29 cellular contexts compared by ENCODE assay signal in genomic region chr1:58041621-58042020, GRCh38.
DNase-seq lines count a peak whose midpoint lies in the region; FAIRE-seq and TF ChIP-seq lines count a peak whose summit lies in the region.
"Had no signal": no experiment of that assay in that cellular context is flagged by ENCODE, and none has a peak within 500 bp of the region (broad histone marks: within the 10 kb centered on the region; RNA-seq: fewer than 3 reads in every experiment).

No MANE protein-coding gene starts in this region.

- no peak for TF ChIP-seq POLR2A in H1 (IDR thresholded peaks at IDR 0.05; ENCODE audit: control extremely low read depth in 1 of 2, low read depth in 2 of 2, low read length in 2 of 2)

- no peaks in the 10 kb centered on the region; a peak in 1 of 4 replicates for H3K9me3 ChIP-seq in H1 (ENCODE audit: insufficient read depth in 2 of 2, low read depth in 1 of 2, low read length in 1 of 2)
- H3K9me3 ChIP-seq: heart right ventricle, left ventricle myocardium inferior, psoas muscle, testis, uterus had no signal

- H3K9me3 Mint-ChIP-seq in activated naive CD8-positive, alpha-beta T cell treated with anti-CD3 and anti-CD28 coated beads for 36 hours: no peaks in the 10 kb centered on the region
- H3K9me3 Mint-ChIP-seq: activated naive CD8-positive, alpha-beta T cell treated with anti-CD3 and anti-CD28 coated beads, Interleukin-2, amount 50 U/mL, for 24 hours; activated T-cell treated with anti-CD3 and anti-CD28 coated beads, Interleukin-2, amount 50 U/mL, for 4 hours; IgD-negative memory B cell; naive thymus-derived CD4-positive, alpha-beta T cell had no signal

- no peak overlapping the region for H2BK120ac ChIP-seq in H1 (replicated peaks; ENCODE audit: low read depth, low read length)

- no peaks in the 10 kb centered on the region for H3K36me3 ChIP-seq in H1 (ENCODE audit: control insufficient read depth in 2 of 4, insufficient read depth in 4 of 4, low read length in 3 of 4)
- H3K36me3 ChIP-seq: heart right ventricle, left ventricle myocardium inferior, uterus had no signal

- no peaks in the 10 kb centered on the region for H4K20me1 ChIP-seq in H1 (replicated peaks in 1 of 2; ENCODE audit: control insufficient read depth in 1 of 2, insufficient read depth in 2 of 2, low read length in 2 of 2)

- DNase-seq in EH (ENCODE audit: low read depth) (peak; percentile 3), NCI-H226 (peak; percentile 33), H1 (ENCODE audit: low read depth in 1 of 2, low spot score in 2 of 2) (no peak), left kidney (ENCODE audit: low read depth, low spot score) (peak; percentile 37), HuH-7.5 (ENCODE audit: low spot score) (no peak), coronary artery (ENCODE audit: low spot score) (no peak), NCI-H446 treated with DMSO at 0.1 percent for 48 hours (lab: John Stamatoyannopoulos, UW) (no peak)
- no peak for DNase-seq in activated naive CD8-positive, alpha-beta T cell treated with anti-CD3 and anti-CD28 coated beads for 36 hours
- DNase-seq: activated CD4-positive, alpha-beta T cell treated with anti-CD3 and anti-CD28 coated beads for 48 hours; activated gamma-delta T cell treated with Interleukin-2 at 50 U/mL for 16 hours; activated naive CD8-positive, alpha-beta T cell treated with anti-CD3 and anti-CD28 coated beads, Interleukin-2, amount 50 U/mL, for 24 hours; activated T-cell treated with anti-CD3 and anti-CD28 coated beads, Interleukin-2, amount 50 U/mL, for 4 hours; GOT3; heart right ventricle; left ventricle myocardium inferior; midbrain; naive thymus-derived CD4-positive, alpha-beta T cell; NCI-H1105; NCI-H2029; occipital lobe; psoas muscle; stimulated activated CD4-positive, alpha-beta T cell treated with anti-CD3 and anti-CD28 coated beads, Interleukin-15, amount 100 ng/mL, for 24 hours; stimulated activated naive CD8-positive, alpha-beta T cell treated with anti-CD3 and anti-CD28 coated beads, Interleukin-15, Interleukin-2, amounts not matched to agents 100 U/mL and 50 U/mL, for 24 hours; testis; uterus had no signal

- H3K27me3 ChIP-seq in H1 (replicated peaks in 1 of 4; ENCODE audit: control insufficient read depth in 3 of 4, extremely low read depth in 1 of 4, insufficient read depth in 3 of 4, low read length in 3 of 4): no peaks in the 10 kb centered on the region
- H3K27me3 ChIP-seq: testis, uterus had no signal

- no peak overlapping the region for H4K8ac ChIP-seq in H1 (ENCODE audit: extremely low read depth, insufficient read depth, low read length)

- FAIRE-seq in H1 (lab: Jason Lieb, UNC): no peak
- FAIRE-seq: GM12892 had no signal

- POLR2A ChIA-PET in H1 (lab: Charles Lee; ENCODE audit: partially characterized antibody): interaction anchor here (1.0 kb wide), 1 partner anchor 10 kb away, joined by 3 read pairs; no protein-coding TSS in a partner anchor

- H3K4me2 ChIP-seq in H1 (ENCODE audit: insufficient read depth in 1 of 2, low read depth in 2 of 2, low read length in 2 of 2): no peak overlapping the region

- H2BK5ac ChIP-seq in H1 (ENCODE audit: low read depth, low read length): no peak overlapping the region

- H3K79me2 ChIP-seq in H1 (ENCODE audit: control insufficient read depth in 1 of 2, insufficient read depth in 2 of 2, low read length in 2 of 2): no peaks in the 10 kb centered on the region

- H3K27ac ChIP-seq in H1 (ENCODE audit: low read depth, low read length) (no peak overlapping the region), coronary artery (no peak overlapping the region)
- H3K27ac ChIP-seq: C4-2B, heart right ventricle, left ventricle myocardium inferior, psoas muscle, testis, uterus, VCaP had no signal

- H3K14ac ChIP-seq in H1 (ENCODE audit: insufficient read length): no peak overlapping the region

- H3K23ac ChIP-seq in H1 (ENCODE audit: insufficient read length): no peak overlapping the region

- H4K5ac ChIP-seq in H1 (ENCODE audit: insufficient read length, low read depth, low read length): no peak overlapping the region

- H3K4me3 ChIP-seq in H1 (ENCODE audit: extremely low read depth in 1 of 4, insufficient read depth in 2 of 4, low read depth in 3 of 4, low read length in 4 of 4): no peak overlapping the region
- H3K4me3 ChIP-seq in coronary artery: no peak overlapping the region
- H3K4me3 ChIP-seq: heart right ventricle, left ventricle myocardium inferior, psoas muscle, testis, uterus had no signal

- no peak overlapping the region for H3K27ac Mint-ChIP-seq in activated naive CD8-positive, alpha-beta T cell treated with anti-CD3 and anti-CD28 coated beads for 36 hours
- H3K27ac Mint-ChIP-seq: activated naive CD8-positive, alpha-beta T cell treated with anti-CD3 and anti-CD28 coated beads, Interleukin-2, amount 50 U/mL, for 24 hours; IgD-negative memory B cell; naive thymus-derived CD4-positive, alpha-beta T cell had no signal

- H3K9ac ChIP-seq in H1 (replicated peaks in 1 of 4; ENCODE audit: extremely low read depth in 1 of 4, low read depth in 3 of 4, low read length in 3 of 4): no peak overlapping the region

- no peak overlapping the region for H2BK20ac ChIP-seq in H1 (ENCODE audit: low read length)

- no peak for TF ChIP-seq EP300 in H1 (IDR thresholded peaks at IDR 0.05; ENCODE audit: borderline replicate concordance in 1 of 2, low read depth in 2 of 2, low read length in 2 of 2)

- no peaks in the 10 kb centered on the region for H3K79me1 ChIP-seq in H1 (ENCODE audit: low read depth, low read length)

- CTCF ChIA-PET in H1 (lab: Charles Lee; ENCODE audit: partially characterized antibody): interaction anchor here (0.6 to 0.8 kb wide), 2 partner anchors 21 to 617 kb away, joined by 3 read pairs; no protein-coding TSS in a partner anchor

- TF ChIP-seq RAD21 in H1 (IDR thresholded peaks at IDR 0.05 in 1 of 2, conservative IDR thresholded peaks at IDR 0.05 in 1 of 2; ENCODE audit: low read depth in 2 of 2, low read length in 2 of 2): no peak

- 100% methylated on average over 2 of the region's 2 CpGs; no CpG with 5 or more reads in 1 of the 2 experiments for WGBS in H1 (ENCODE audit: extremely low coverage in 1 of 2, insufficient coverage in 1 of 2, insufficient read length in 1 of 2, insufficient replicate concordance in 2 of 2, low coverage in 1 of 2, low lambda C conversion rate in 2 of 2, missing lambda C conversion rate in 1 of 2), 2 experiments

- H3K36me3 Mint-ChIP-seq in activated naive CD8-positive, alpha-beta T cell treated with anti-CD3 and anti-CD28 coated beads for 36 hours: no peaks in the 10 kb centered on the region
- H3K36me3 Mint-ChIP-seq: IgD-negative memory B cell; naive thymus-derived CD4-positive, alpha-beta T cell had no signal

- H4K91ac ChIP-seq in H1 (replicated peaks; ENCODE audit: insufficient read length, low read length): no peak overlapping the region

- H3K23me2 ChIP-seq in H1 (ENCODE audit: low read depth, low read length): no peaks in the 10 kb centered on the region

- peak overlapping the region; percentile 13; the same call in 1 of the 2 replicates for H2BK12ac ChIP-seq in H1 (ENCODE audit: low read depth, low read length)

- TF ChIP-seq CTCF in H1 (IDR thresholded peaks at IDR 0.05; ENCODE audit: control extremely low read depth in 1 of 3, insufficient read depth in 1 of 3, low read depth in 1 of 3, low read length in 3 of 3): no peak
- no peak for TF ChIP-seq CTCF in coronary artery (IDR thresholded peaks at IDR 0.05)

- no peak overlapping the region for H2AFZ ChIP-seq in H1 (ENCODE audit: low read length)

- no peak overlapping the region for H2AK5ac ChIP-seq in H1 (ENCODE audit: low read depth, low read length)

- no peak overlapping the region for H3K4ac ChIP-seq in H1 (replicated peaks; ENCODE audit: insufficient read length, low read depth, low read length)

- H3K4me1 Mint-ChIP-seq in activated naive CD8-positive, alpha-beta T cell treated with anti-CD3 and anti-CD28 coated beads for 36 hours: no peaks in the 10 kb centered on the region
- H3K4me1 Mint-ChIP-seq: activated naive CD8-positive, alpha-beta T cell treated with anti-CD3 and anti-CD28 coated beads, Interleukin-2, amount 50 U/mL, for 24 hours; naive thymus-derived CD4-positive, alpha-beta T cell had no signal

- no peak overlapping the region for H3K18ac ChIP-seq in H1 (ENCODE audit: extremely low read depth, low read length)

- H3K27me3 Mint-ChIP-seq in activated naive CD8-positive, alpha-beta T cell treated with anti-CD3 and anti-CD28 coated beads for 36 hours: peaks cover 7% of the 10 kb centered on the region

- no peak overlapping the region for H3K56ac ChIP-seq in H1 (replicated peaks; ENCODE audit: insufficient read length, low read depth, low read length)

- H2BK15ac ChIP-seq in H1 (ENCODE audit: low read length): no peak overlapping the region

- H3K4me3 Mint-ChIP-seq in activated naive CD8-positive, alpha-beta T cell treated with anti-CD3 and anti-CD28 coated beads for 36 hours: no peak overlapping the region
- H3K4me3 Mint-ChIP-seq: activated naive CD8-positive, alpha-beta T cell treated with anti-CD3 and anti-CD28 coated beads, Interleukin-2, amount 50 U/mL, for 24 hours; activated T-cell treated with anti-CD3 and anti-CD28 coated beads, Interleukin-2, amount 50 U/mL, for 4 hours; IgD-negative memory B cell; naive thymus-derived CD4-positive, alpha-beta T cell had no signal

- H3K4me1 ChIP-seq in H1 (replicated peaks in 1 of 4; ENCODE audit: control insufficient read depth in 3 of 4, insufficient read depth in 4 of 4, low read length in 3 of 4): peaks cover 0 to 11% (median 4%) of the 10 kb centered on the region in 4 experiments; a peak in 4 of 7 replicates
- H3K4me1 ChIP-seq: heart right ventricle, left ventricle myocardium inferior, psoas muscle, testis, uterus had no signal

TF ChIP-seq in H1, 55 proteins besides CTCF, POLR2A, EP300 and RAD21:
- TF ChIP-seq SP4 (IDR thresholded peaks at IDR 0.05; ENCODE audit: low read length) (no peak), SIX5 (IDR thresholded peaks at IDR 0.05; ENCODE audit: low read depth, low read length) (no peak), EGR1 (IDR thresholded peaks at IDR 0.05; ENCODE audit: borderline replicate concordance, low read depth, low read length) (no peak), RFX5 (IDR thresholded peaks at IDR 0.05; ENCODE audit: borderline replicate concordance, low read depth, low read length) (no peak), MAFK (IDR thresholded peaks at IDR 0.05; ENCODE audit: low read depth, low read length) (no peak), SIRT6 (IDR thresholded peaks at IDR 0.05; ENCODE audit: low read length) (no peak), EZH2 (IDR thresholded peaks at IDR 0.05; ENCODE audit: low read depth, low read length, severe bottlenecking) (no peak)
- TF ChIP-seq, protein P1, sequence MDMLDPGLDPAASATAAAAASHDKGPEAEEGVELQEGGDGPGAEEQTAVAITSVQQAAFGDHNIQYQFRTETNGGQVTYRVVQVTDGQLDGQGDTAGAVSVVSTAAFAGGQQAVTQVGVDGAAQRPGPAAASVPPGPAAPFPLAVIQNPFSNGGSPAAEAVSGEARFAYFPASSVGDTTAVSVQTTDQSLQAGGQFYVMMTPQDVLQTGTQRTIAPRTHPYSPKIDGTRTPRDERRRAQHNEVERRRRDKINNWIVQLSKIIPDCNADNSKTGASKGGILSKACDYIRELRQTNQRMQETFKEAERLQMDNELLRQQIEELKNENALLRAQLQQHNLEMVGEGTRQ (IDR thresholded peaks at IDR 0.05; ENCODE audit: low read length): no peak

Comparison
In these comparisons a context has a peak if more than half of its experiments do, and no peak if none do; other contexts are left out.
1. DNase-seq: peak in EH (single experiment), NCI-H226 (single experiment) and left kidney (single experiment); none in H1 (0 of 2), HuH-7.5 (single experiment), coronary artery (single experiment), activated naive CD8-positive, alpha-beta T cell treated with anti-CD3 and anti-CD28 coated beads for 36 hours (single experiment) and NCI-H446 treated with DMSO at 0.1 percent for 48 hours (single experiment).